8 cellular contexts compared by ENCODE assay signal in genomic region chrX:130401415-130402210, GRCh38. TPM values are rescaled to one million over a fixed set of nuclear protein-coding genes. Genes with fewer than 3 reads are reported as not detected.
DNase-seq lines count a peak whose midpoint lies in the region; ATAC-seq, FAIRE-seq and TF ChIP-seq lines count a peak whose summit lies in the region.

A gene with protein sequence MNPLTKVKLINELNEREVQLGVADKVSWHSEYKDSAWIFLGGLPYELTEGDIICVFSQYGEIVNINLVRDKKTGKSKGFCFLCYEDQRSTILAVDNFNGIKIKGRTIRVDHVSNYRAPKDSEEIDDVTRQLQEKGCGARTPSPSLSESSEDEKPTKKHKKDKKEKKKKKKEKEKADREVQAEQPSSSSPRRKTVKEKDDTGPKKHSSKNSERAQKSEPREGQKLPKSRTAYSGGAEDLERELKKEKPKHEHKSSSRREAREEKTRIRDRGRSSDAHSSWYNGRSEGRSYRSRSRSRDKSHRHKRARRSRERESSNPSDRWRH (plus strand): TSS chrX:130401987. CDS start chrX:130402033, 46 bp downstream.

- H3K9ac ChIP-seq in kidney (ENCODE audit: low read length in 2 of 2): peak within 1 kb of the TSS; percentile 22 to 88

- intact Hi-C loops in kidney (cut with DNase I): no loop called here

- in situ Hi-C loops in GM18951 (cut with MboI; ENCODE audit: low sequenced_read_pairs, unreplicated experiment): no loop called here

- peak; percentile 76 for TF ChIP-seq POLR2A in GM18951 (IDR thresholded peaks at IDR 0.05; ENCODE audit: extremely low read depth, insufficient read depth, insufficient read length)

- no peak for FAIRE-seq in kidney (lab: Jason Lieb, UNC)

- H3K27ac ChIP-seq in kidney (ENCODE audit: low read depth in 2 of 2, low read length in 2 of 2): peak within 1 kb of the TSS in 1 of 2 donors; percentile 71

- H3K4me3 ChIP-seq in AG10803 (ENCODE audit: low read length): peak within 1 kb of the TSS; percentile 74
- H3K4me3 ChIP-seq in kidney (ENCODE audit: low read length in 2 of 2): peak within 1 kb of the TSS; percentile 94 to 96

- ATAC-seq in HG03175 (IDR thresholded peaks at IDR 0.05; ENCODE audit: unreplicated experiment): peak; percentile 94

- no peaks in the 10 kb centered on the region for H3K9me3 ChIP-seq in kidney (ENCODE audit: control insufficient read depth in 1 of 2, low read length in 2 of 2)

- H3K4me1 ChIP-seq in kidney (ENCODE audit: control insufficient read depth in 1 of 2, insufficient read depth in 1 of 2, low read depth in 1 of 2, low read length in 2 of 2): peaks cover 0 to 3% of the 10 kb centered on the region in 2 donors

- DNase-seq in AG10803 (ENCODE audit: low read depth) (peak; percentile 67), NCI-H345 (lab: John Stamatoyannopoulos, UW) (peak; percentile 74), cerebellum (ENCODE audit: low spot score) (peak; percentile 87), kidney (peak; percentile 90)
- peak; percentile 53 for DNase-seq in activated CD4-positive, alpha-beta T cell treated with anti-CD3 and anti-CD28 coated beads for 1 hour
- DNase-seq in stimulated activated CD4-positive, alpha-beta T cell treated with anti-CD3 and anti-CD28 coated beads, Interleukin-15, amount 100 ng/mL, for 48 hours (ENCODE audit: low read depth in 2 of 2): peak; percentile 16 to 46

- no peaks in the 10 kb centered on the region for H3K36me3 ChIP-seq in kidney (ENCODE audit: control insufficient read depth in 1 of 2, insufficient read depth in 2 of 2, low read length in 2 of 2)

- TF ChIP-seq CTCF in AG10803 (conservative IDR thresholded peaks at IDR 0.05; ENCODE audit: low read length) (no peak), kidney (IDR thresholded peaks at IDR 0.05; ENCODE audit: borderline replicate concordance, extremely low read depth, insufficient read depth) (no peak)

RNA-seq across cellular contexts. Expression of the gene that starts here (rescaled TPM):
- total RNA-seq in cerebellum (22.8 TPM), kidney (16.0 TPM)
- polyA plus RNA-seq in kidney (ENCODE audit: insufficient read depth, low read depth, low replicate concordance): 24.0 TPM

Comparison
In these comparisons a context has a peak if more than half of its experiments do, and no peak if none do; other contexts are left out.
1. DNase-seq: peak in every context shown above with its lines; median percentile 90 in kidney; 87 in cerebellum; 74 in NCI-H345; 67 in AG10803; 53 in activated CD4-positive, alpha-beta T cell treated with anti-CD3 and anti-CD28 coated beads for 1 hour; 31 in stimulated activated CD4-positive, alpha-beta T cell treated with anti-CD3 and anti-CD28 coated beads, Interleukin-15, amount 100 ng/mL, for 48 hours.